Comparison of ENCODE assay signal across 19 cellular contexts in genomic region chr5:135468541-135468940, GRCh38. TPM values are rescaled to one million over a fixed set of nuclear protein-coding genes. Genes with fewer than 3 reads are reported as not detected.
DNase-seq lines count a peak whose midpoint lies in the region; ATAC-seq, FAIRE-seq and TF ChIP-seq lines count a peak whose summit lies in the region.
"Had no signal": no experiment of that assay in that cellular context is flagged by ENCODE, and none has a peak within 500 bp of the region (broad histone marks: within the 10 kb centered on the region; RNA-seq: fewer than 3 reads in every experiment).

No MANE protein-coding gene starts in this region.

- H3K27me3 ChIP-seq in right lobe of liver (no peaks in the 10 kb centered on the region), HepG2 (ENCODE audit: control insufficient read depth in 1 of 2, insufficient read depth in 2 of 2, low read length in 2 of 2) (peaks cover 0 to 11% of the 10 kb centered on the region in 2 experiments; a peak in 2 of 5 replicates), spleen (replicated peaks in 1 of 7) (peaks cover 0 to 61% (median 26%) of the 10 kb centered on the region in 7 donors)

- H4K20me1 ChIP-seq in HepG2 (ENCODE audit: insufficient read depth, low read length): no peaks in the 10 kb centered on the region
- H4K20me1 ChIP-seq: BLaER1 had no signal

- H3K4me1 Mint-ChIP-seq in immature natural killer cell: peaks cover 4 to 10% of the 10 kb centered on the region in 2 donors

- no peaks in the 10 kb centered on the region for H3K9me3 Mint-ChIP-seq in immature natural killer cell
- H3K9me3 Mint-ChIP-seq: CD4-positive, alpha-beta memory T cell had no signal

- H3K4me3 ChIP-seq in right lobe of liver (no peak overlapping the region), HepG2 (replicated peaks in 1 of 3; ENCODE audit: insufficient read depth in 1 of 3, low read depth in 2 of 3, low read length in 3 of 3) (no peak overlapping the region), spleen (no peak overlapping the region)
- H3K4me3 ChIP-seq: BLaER1 had no signal

- TF ChIP-seq CTCF in right lobe of liver (IDR thresholded peaks at IDR 0.05) (no peak), HepG2 (CRISPR knock-in tag; IDR thresholded peaks at IDR 0.05) (no peak), spleen (IDR thresholded peaks at IDR 0.05 in 8 of 11, conservative IDR thresholded peaks at IDR 0.05 in 3 of 11) (no peak)

- H3K9ac ChIP-seq in HepG2 (ENCODE audit: insufficient read depth, low read depth, low read length): no peak overlapping the region
- H3K9ac ChIP-seq: BLaER1 had no signal

- H3K36me3 ChIP-seq in right lobe of liver (no peaks in the 10 kb centered on the region), HepG2 (replicated peaks in 1 of 2; ENCODE audit: control insufficient read depth in 1 of 2, insufficient read depth in 2 of 2, low read length in 2 of 2) (no peaks in the 10 kb centered on the region), spleen (no peaks in the 10 kb centered on the region)
- H3K36me3 ChIP-seq: BLaER1 had no signal

- WGBS in right lobe of liver (ENCODE audit: insufficient coverage, low coverage, low lambda C conversion rate, missing lambda C conversion rate): no CpG with 5 or more reads among the region's 2 CpGs
- WGBS in HepG2 (ENCODE audit: low lambda C conversion rate): 75% methylated on average over 1 of the region's 2 CpGs
- 72 to 98% (median 95%) methylated on average over 2 of the region's 2 CpGs for WGBS in spleen, 5 donors

- no TSS peak for BruUV-seq in HepG2 (replicated peaks; lab: Mats Ljungman, UMichigan)

- H3K36me3 Mint-ChIP-seq in immature natural killer cell: no peaks in the 10 kb centered on the region
- H3K36me3 Mint-ChIP-seq: CD14-positive monocyte; CD4-positive, alpha-beta memory T cell had no signal

- H3K9me3 ChIP-seq in right lobe of liver: no peaks in the 10 kb centered on the region
- H3K9me3 ChIP-seq in HepG2 (ENCODE audit: low read length): no peaks in the 10 kb centered on the region
- H3K9me3 ChIP-seq in spleen: no peaks in the 10 kb centered on the region
- H3K9me3 ChIP-seq: BLaER1 had no signal

- H3K27me3 Mint-ChIP-seq in immature natural killer cell (ENCODE audit: low read depth in 3 of 3): peaks cover 0 to 11% (median 8%) of the 10 kb centered on the region in 3 donors

- ATAC-seq in right lobe of liver: no peak
- no peak for ATAC-seq in HepG2
- ATAC-seq in HG02885 (IDR thresholded peaks at IDR 0.05; ENCODE audit: poor library complexity, unreplicated experiment): no peak

- in situ Hi-C loops in HepG2 (cut with HindIII; ENCODE audit: extremely low pct_ligation_motif_present, low pct_unique_long_range_greater_than_20kb): loop anchor here (5.0 to 25.0 kb wide), 2 partner anchors 84 to 269 kb away; no protein-coding TSS in a partner anchor

- DNase-seq in right lobe of liver: peak in 2 of 3 donors; percentile 1 to 10
- no peak for DNase-seq in HepG2 (ENCODE audit: low spot score)
- peak; percentile 53 for DNase-seq in mesenteric fat pad (ENCODE audit: low spot score)
- DNase-seq in spleen: peak; percentile 25
- no peak for DNase-seq in immature natural killer cell
- DNase-seq in NCI-H345 (lab: John Stamatoyannopoulos, UW): no peak
- DNase-seq: 8988T; CD4-positive, alpha-beta memory T cell; DMS153; DMS79; GDM1; H9 had no signal

- TF ChIP-seq EP300 in HepG2 (IDR thresholded peaks at IDR 0.05; ENCODE audit: low read depth in 2 of 2, low read length in 2 of 2) (no peak), HepG2 (CRISPR knock-in tag; IDR thresholded peaks at IDR 0.05; ENCODE audit: borderline replicate concordance) (no peak)

- no peaks in the 10 kb centered on the region for H3K79me2 ChIP-seq in HepG2 (ENCODE audit: insufficient read depth, low read length)

- no peak overlapping the region for H2AFZ ChIP-seq in HepG2 (ENCODE audit: low read length)

- no peak overlapping the region for H3K27ac Mint-ChIP-seq in immature natural killer cell
- H3K27ac Mint-ChIP-seq: CD14-positive monocyte; CD4-positive, alpha-beta memory T cell; H9 had no signal

- POLR2A ChIA-PET in HepG2 (lab: Yijun Ruan, JAX): no interaction called here

- intact Hi-C loops in right lobe of liver (cut with DNase I) (loop anchor here (5.0 kb wide), 2 partner anchors 79 to 84 kb away; no protein-coding TSS in a partner anchor), HepG2 (cut with micrococcal nuclease; ENCODE audit: unreplicated experiment) (no loop called here), spleen (cut with DNase I; ENCODE audit: low total_unique reads) (loop anchor here (5.0 kb wide), 1 partner anchor 84 kb away; no protein-coding TSS in a partner anchor)

- no peak overlapping the region for H3K4me3 Mint-ChIP-seq in immature natural killer cell
- H3K4me3 Mint-ChIP-seq: CD4-positive, alpha-beta memory T cell; H9 had no signal

- TF ChIP-seq POLR2A in right lobe of liver (IDR thresholded peaks at IDR 0.05) (no peak), HepG2 (IDR thresholded peaks at IDR 0.05; ENCODE audit: insufficient read depth in 1 of 2, low read depth in 2 of 2, low read length in 2 of 2) (no peak), spleen (IDR thresholded peaks at IDR 0.05) (no peak)

- FAIRE-seq in HepG2 (lab: Jason Lieb, UNC): no peak
- FAIRE-seq: H1 had no signal

- CTCF ChIA-PET in HepG2 (lab: Yijun Ruan, JAX; ENCODE audit: low intra/inter-chr PET ratio, low total read pairs): no interaction called here

- H3K4me1 ChIP-seq in right lobe of liver (no peaks in the 10 kb centered on the region), HepG2 (ENCODE audit: insufficient read depth, low read length) (peaks cover 20% of the 10 kb centered on the region), spleen (peaks cover 5 to 15% (median 11%) of the 10 kb centered on the region in 6 donors)

- H3K4me2 ChIP-seq in HepG2 (ENCODE audit: low read depth, low read length): no peak overlapping the region
- H3K4me2 ChIP-seq: BLaER1 had no signal

- no peak for TF ChIP-seq RAD21 in HepG2 (CRISPR knock-in tag; IDR thresholded peaks at IDR 0.05)

- H3K27ac ChIP-seq in right lobe of liver (no peak overlapping the region), HepG2 (ENCODE audit: extremely low read length, insufficient read depth, low read length) (no peak overlapping the region), spleen (no peak overlapping the region)
- H3K27ac ChIP-seq: BLaER1 had no signal

RNA-seq across cellular contexts. Expression of gene TIFAB, which starts 16.4 kb away (rescaled TPM):
- total RNA-seq in right lobe of liver (under 1 TPM in 2 of 6 experiments, not detected in 4; 0.05 to 0.09 TPM), HepG2 (2016; rRNA removed; fragmentation: Illumina TruSeq; extraction: Trizol) (not detected in 2 replicates), mesenteric fat pad (not detected), spleen (1 to 10 TPM in 4 of 7 donors, under 1 TPM in 3; 0.37 to 4.0 (median 1.8) TPM)
- not detected in 2 replicates for total RNA-seq in HepG2 (2016; cell fraction: cytosol; rRNA removed; fragmentation: Illumina TruSeq; extraction: Trizol; ENCODE audit: low read depth)
- total RNA-seq in HepG2 (2016; cell fraction: insoluble cytoplasmic fraction; rRNA removed; fragmentation: Illumina TruSeq; extraction: Trizol): not detected in 2 replicates
- total RNA-seq in HepG2 (2016; cell fraction: membrane; rRNA removed; fragmentation: Illumina TruSeq; extraction: Trizol): not detected in 2 replicates
- total RNA-seq in HepG2 (2016; cell fraction: nucleus; rRNA removed; fragmentation: Illumina TruSeq; extraction: Trizol): not detected in 2 replicates
- polyA plus RNA-seq in HepG2 (2011; rRNA removed) (not detected in 2 replicates), spleen (1 to 10 TPM in 1 of 3 donors, under 1 TPM in 2; 0.48 to 1.4 (median 0.74) TPM), immature natural killer cell (under 1 TPM in 2 of 3 donors, not detected in 1; 0.03 to 0.07 TPM)
- polyA plus RNA-seq in HepG2 (2011; cell fraction: cytosol; rRNA removed): not detected in 2 replicates
- not detected in 2 replicates for polyA plus RNA-seq in HepG2 (2011; cell fraction: nucleus; rRNA removed)
- polyA plus RNA-seq in HepG2 (2012): not detected in 2 replicates
- polyA plus RNA-seq in HepG2 (2016; cell fraction: cytosol; fragmentation: Illumina TruSeq; extraction: Trizol; ENCODE audit: low read depth): not detected in 2 replicates
- polyA plus RNA-seq in HepG2 (2016; cell fraction: insoluble cytoplasmic fraction; fragmentation: Illumina TruSeq; extraction: Trizol; ENCODE audit: low read depth): not detected in 2 replicates
- polyA plus RNA-seq in HepG2 (2016; cell fraction: membrane; fragmentation: Illumina TruSeq; extraction: Trizol; ENCODE audit: low read depth): not detected in 2 replicates
- polyA plus RNA-seq in HepG2 (2016; cell fraction: nucleus; fragmentation: Illumina TruSeq; extraction: Trizol; ENCODE audit: insufficient read depth, low read depth): not detected in 2 replicates
- polyA minus RNA-seq in HepG2 (2011; rRNA and poly(A)+ RNA removed; ENCODE audit: low replicate concordance): not detected in 2 replicates
- polyA minus RNA-seq in HepG2 (2011; cell fraction: cytosol; rRNA and poly(A)+ RNA removed): not detected in 2 replicates
- not detected in 2 replicates for polyA minus RNA-seq in HepG2 (2011; cell fraction: nucleus; rRNA and poly(A)+ RNA removed)
- total RNA-seq: A673, Daoy, H1, H9 had no signal
- polyA plus RNA-seq: AG04450; CD4-positive, alpha-beta memory T cell; H1 had no signal

RNA-seq across cellular contexts. Expression of gene DCANP1, which starts 21.4 kb away (rescaled TPM):
- total RNA-seq in right lobe of liver (not detected), HepG2 (2016; rRNA removed; fragmentation: Illumina TruSeq; extraction: Trizol) (not detected in 2 replicates), mesenteric fat pad (not detected), spleen (1 to 10 TPM in 2 of 7 donors, under 1 TPM in 5; 0.29 to 1.2 (median 0.70) TPM)
- not detected in 2 replicates for total RNA-seq in HepG2 (2016; cell fraction: cytosol; rRNA removed; fragmentation: Illumina TruSeq; extraction: Trizol; ENCODE audit: low read depth)
- total RNA-seq in HepG2 (2016; cell fraction: insoluble cytoplasmic fraction; rRNA removed; fragmentation: Illumina TruSeq; extraction: Trizol): not detected in 2 replicates
- total RNA-seq in HepG2 (2016; cell fraction: membrane; rRNA removed; fragmentation: Illumina TruSeq; extraction: Trizol): not detected in 2 replicates
- not detected in 2 replicates for total RNA-seq in HepG2 (2016; cell fraction: nucleus; rRNA removed; fragmentation: Illumina TruSeq; extraction: Trizol)
- polyA plus RNA-seq in HepG2 (2011; rRNA removed) (not detected in 2 replicates), spleen (1 to 10 TPM in 1 of 3 donors, under 1 TPM in 2; 0.23 to 2.4 (median 0.96) TPM), immature natural killer cell (under 1 TPM in 1 of 3 donors, not detected in 2; 0.95 TPM)
- polyA plus RNA-seq in HepG2 (2011; cell fraction: cytosol; rRNA removed): not detected in 2 replicates
- polyA plus RNA-seq in HepG2 (2011; cell fraction: nucleus; rRNA removed): not detected in 2 replicates
- not detected in 2 replicates for polyA plus RNA-seq in HepG2 (2012)
- polyA plus RNA-seq in HepG2 (2016; cell fraction: cytosol; fragmentation: Illumina TruSeq; extraction: Trizol; ENCODE audit: low read depth): not detected in 2 replicates
- polyA plus RNA-seq in HepG2 (2016; cell fraction: insoluble cytoplasmic fraction; fragmentation: Illumina TruSeq; extraction: Trizol; ENCODE audit: low read depth): not detected in 2 replicates
- not detected in 2 replicates for polyA plus RNA-seq in HepG2 (2016; cell fraction: membrane; fragmentation: Illumina TruSeq; extraction: Trizol; ENCODE audit: low read depth)
- polyA plus RNA-seq in HepG2 (2016; cell fraction: nucleus; fragmentation: Illumina TruSeq; extraction: Trizol; ENCODE audit: insufficient read depth, low read depth): not detected in 2 replicates
- not detected in 2 replicates for polyA minus RNA-seq in HepG2 (2011; rRNA and poly(A)+ RNA removed; ENCODE audit: low replicate concordance)
- not detected in 2 replicates for polyA minus RNA-seq in HepG2 (2011; cell fraction: cytosol; rRNA and poly(A)+ RNA removed)
- polyA minus RNA-seq in HepG2 (2011; cell fraction: nucleus; rRNA and poly(A)+ RNA removed): not detected in 2 replicates
- total RNA-seq: A673; CD4-positive, alpha-beta memory T cell; Daoy; H1; H9 had no signal
- polyA plus RNA-seq: AG04450; CD4-positive, alpha-beta memory T cell; H1 had no signal

Comparison
In these comparisons a context has a peak if more than half of its experiments do, and no peak if none do; other contexts are left out.
1. DNase-seq: peak in right lobe of liver (2 of 3), mesenteric fat pad (single experiment) and spleen (single experiment); none in HepG2 (single experiment), immature natural killer cell (0 of 3) and NCI-H345 (single experiment).